In genomic region chr18:74251297-74252031, GRCh38 we compare ENCODE assay signal across 8 cellular contexts. TPM values are rescaled to one million over a fixed set of nuclear protein-coding genes. Genes with fewer than 3 reads are reported as not detected.
DNase-seq lines count a peak whose midpoint lies in the region; ATAC-seq, FAIRE-seq and TF ChIP-seq lines count a peak whose summit lies in the region.

No MANE protein-coding gene starts in this region.

- TF ChIP-seq CTCF in fibroblast of the aortic adventitia (IDR thresholded peaks at IDR 0.05; ENCODE audit: insufficient read depth, low read length) = no peak

- no peak overlapping the region for H3K4me3 ChIP-seq in fibroblast of the aortic adventitia (ENCODE audit: low read depth, low read length)

- TF ChIP-seq POLR2A in GM12892 (IDR thresholded peaks at IDR 0.05; ENCODE audit: low read depth, low read length) = no peak

- ATAC-seq in HG03045 (IDR thresholded peaks at IDR 0.05; ENCODE audit: unreplicated experiment) (no peak), HG02870 (IDR thresholded peaks at IDR 0.05; ENCODE audit: unreplicated experiment) (no peak)

- FAIRE-seq in RCC 7860 (lab: Jason Lieb, UNC) (peak; percentile 44), GM12892 (lab: Jason Lieb, UNC) (no peak)

- DNase-seq in GF-D8 (lab: John Stamatoyannopoulos, UW) (peak; percentile 89), RCC 7860 (ENCODE audit: low spot score) (peak; percentile 43), fibroblast of the aortic adventitia (ENCODE audit: low read depth) (peak; percentile 88), renal cortical epithelial cell (ENCODE audit: low read depth) (peak; percentile 85), GM12892 (ENCODE audit: insufficient read length) (no peak), COLO829 (ENCODE audit: low spot score) (no peak)

RNA-seq across cellular contexts. Expression of gene CYB5A, which starts 40.3 kb away (rescaled TPM):
- total RNA-seq in fibroblast of the aortic adventitia (ENCODE audit: low replicate concordance) = 38.8 and 89.2 TPM in 2 replicates
- 163 and 256 TPM in 2 replicates for total RNA-seq in renal cortical epithelial cell
- polyA plus RNA-seq in GM12892 (2012; ENCODE audit: missing spikeins) = 163 TPM

Comparison
In these comparisons a context has a peak if more than half of its experiments do, and no peak if none do; other contexts are left out.
1. DNase-seq: peak in GF-D8 (single experiment), RCC 7860 (single experiment), fibroblast of the aortic adventitia (single experiment) and renal cortical epithelial cell (single experiment); none in GM12892 (single experiment) and COLO829 (single experiment).